In the genomic region with DNA sequence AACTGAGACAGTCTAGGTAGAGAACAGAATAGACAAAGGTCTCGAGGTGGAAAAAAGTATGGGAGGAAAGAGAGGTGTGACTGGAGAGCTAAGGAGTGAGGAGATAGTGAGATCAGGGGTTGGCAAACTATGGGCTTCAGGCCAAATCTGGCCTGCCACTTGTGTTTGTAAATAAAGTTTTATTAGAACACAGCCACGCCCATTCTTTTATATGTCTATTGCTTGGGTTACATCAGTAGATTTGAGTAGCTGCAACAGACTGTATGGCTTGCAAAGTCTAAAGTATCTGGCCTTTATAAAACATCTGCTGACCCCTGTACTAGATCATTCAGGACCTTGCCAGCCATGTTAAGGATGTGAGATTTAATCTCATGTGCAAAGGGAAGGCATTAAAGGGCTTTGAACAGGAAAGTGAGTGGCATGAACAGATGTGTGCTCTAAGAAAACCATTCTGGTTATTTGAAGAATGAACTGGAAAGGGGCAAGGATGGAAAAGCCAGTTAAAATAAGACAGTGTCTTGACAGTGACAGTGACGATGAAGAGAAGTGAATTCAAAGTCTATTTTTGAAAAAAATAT, we compare ENCODE assay signal across 8 cellular contexts.
"Had no signal": no experiment of that assay in that cellular context is flagged by ENCODE, and none has a peak within 500 bp of the region (broad histone marks: within the 10 kb centered on the region; RNA-seq: fewer than 3 reads in every experiment).

No MANE protein-coding gene starts in this region.

- H3K36me3 ChIP-seq: thyroid gland, vagina had no signal

- H3K36me3 Mint-ChIP-seq: activated naive CD4-positive, alpha-beta T cell treated with anti-CD3 and anti-CD28 coated beads, Interleukin-2, amount 50 U/mL, for 24 hours had no signal

- H3K27ac ChIP-seq: thyroid gland, vagina had no signal

- H3K4me3 Mint-ChIP-seq: activated naive CD4-positive, alpha-beta T cell treated with anti-CD3 and anti-CD28 coated beads, Interleukin-2, amount 50 U/mL, for 24 hours had no signal

- H3K27me3 Mint-ChIP-seq: activated naive CD4-positive, alpha-beta T cell treated with anti-CD3 and anti-CD28 coated beads, Interleukin-2, amount 50 U/mL, for 24 hours had no signal

- DNase-seq: activated T-cell treated with anti-CD3 and anti-CD28 coated beads, Interleukin-2, amount 50 U/mL, for 1 hour; cortex of kidney; effector CD8-positive, alpha-beta T cell; foreskin melanocyte; stimulated activated CD4-positive, alpha-beta T cell treated with anti-CD3 and anti-CD28 coated beads, Interleukin-4, amount 100 ng/mL, for 4 hours; thyroid gland had no signal

- H3K27me3 ChIP-seq: thyroid gland, vagina had no signal

- H3K9me3 ChIP-seq: thyroid gland, vagina had no signal

- H3K4me3 ChIP-seq: thyroid gland, vagina had no signal

- H3K9me3 Mint-ChIP-seq: activated naive CD4-positive, alpha-beta T cell treated with anti-CD3 and anti-CD28 coated beads, Interleukin-2, amount 50 U/mL, for 24 hours had no signal

- H3K27ac Mint-ChIP-seq: activated naive CD4-positive, alpha-beta T cell treated with anti-CD3 and anti-CD28 coated beads, Interleukin-2, amount 50 U/mL, for 24 hours had no signal
